ENCODE assay signal across 33 cellular contexts in genomic region chr11:45565589-45565988, GRCh38.
"Had no signal": no experiment of that assay in that cellular context is flagged by ENCODE, and none has a peak within 500 bp of the region (broad histone marks: within the 10 kb centered on the region; RNA-seq: fewer than 3 reads in every experiment).

No MANE protein-coding gene starts in this region.

- H3K4me1 ChIP-seq: adrenal gland, ascending aorta, body of pancreas, breast epithelium had no signal

- H3K27ac ChIP-seq: adrenal gland, ascending aorta, body of pancreas, brain microvascular endothelial cell, breast epithelium, cardiac muscle cell had no signal

- H3K27me3 ChIP-seq: adrenal gland, ascending aorta, body of pancreas, brain microvascular endothelial cell, breast epithelium had no signal

- FAIRE-seq: astrocyte, bronchial epithelial cell had no signal

- DNase-seq: activated effector memory CD4-positive, alpha-beta T cell treated with anti-CD3 and anti-CD28 coated beads, Interleukin-2, amount 50 U/mL, for 16 hours; activated effector memory CD4-positive, alpha-beta T cell treated with Interleukin-2 at 50 U/mL for 16 hours; activated gamma-delta T cell; activated gamma-delta T cell treated with Interleukin-2 at 50 U/mL for 16 hours; activated naive CD4-positive, alpha-beta T cell; activated naive CD4-positive, alpha-beta T cell treated with anti-CD3 and anti-CD28 coated beads for 36 hours; activated naive CD4-positive, alpha-beta T cell treated with anti-CD3 and anti-CD28 coated beads, Interleukin-2, amount 10 ng/mL, durations not matched to agents 7 days and 5 days; activated naive CD4-positive, alpha-beta T cell treated with anti-CD3 and anti-CD28 coated beads, Interleukin-2, amount 50 U/mL, for 16 hours; activated naive CD4-positive, alpha-beta T cell treated with Interleukin-2 at 50 U/mL for 16 hours; activated naive CD8-positive, alpha-beta T cell treated with anti-CD3 and anti-CD28 coated beads for 36 hours; activated naive CD8-positive, alpha-beta T cell treated with anti-CD3 and anti-CD28 coated beads, Interleukin-2, amount 10 ng/mL, durations not matched to agents 7 days and 5 days; activated naive CD8-positive, alpha-beta T cell treated with anti-CD3 and anti-CD28 coated beads, Interleukin-2, amount 50 U/mL, for 24 hours; activated T-cell treated with anti-CD3 and anti-CD28 coated beads, Interleukin-2, amount 50 U/mL, for 24 hours; activated T-cell treated with anti-CD3 and anti-CD28 coated beads, Interleukin-2, amount 50 U/mL, for 4 hours; activated T-cell treated with anti-CD3 and anti-CD28 coated beads, Interleukin-2, amount 50 U/mL, for 48 hours; activated T-cell treated with anti-CD3 and anti-CD28 coated beads, Interleukin-2, amount 50 U/mL, for 72 hours; adrenal gland; amniotic stem cell; amygdala; anterior cingulate cortex; aorta; body of pancreas; brain microvascular endothelial cell; caudate nucleus; central memory CD4-positive, alpha-beta T cell; cerebellar nuclear complex had no signal

- ATAC-seq: activated naive CD4-positive, alpha-beta T cell treated with anti-CD3 and anti-CD28 coated beads, Interleukin-2, amount 50 U/mL, for 72 hours; activated naive CD8-positive, alpha-beta T cell treated with anti-CD3 and anti-CD28 coated beads, Interleukin-2, amount 50 U/mL, for 24 hours; activated T-cell treated with anti-CD3 and anti-CD28 coated beads, Interleukin-2, amount 50 U/mL, for 4 hours; activated T-cell treated with anti-CD3 and anti-CD28 coated beads, Interleukin-2, amount 50 U/mL, for 72 hours; activated T-helper 17 cell treated with anti-CD3 and anti-CD28 coated beads, Interleukin-2, amount 50 U/mL, for 72 hours; body of pancreas had no signal

- H3K9me3 ChIP-seq: adrenal gland, ascending aorta, body of pancreas, breast epithelium had no signal

- H3K4me3 ChIP-seq: adrenal gland, ascending aorta, body of pancreas, breast epithelium, cardiac muscle cell had no signal

- H3K36me3 ChIP-seq: adrenal gland, ascending aorta, brain microvascular endothelial cell, breast epithelium, cardiac muscle cell had no signal
